ENCODE assay signal across 21 cellular contexts in genomic region chr20:47678536-47678935, GRCh38.
"Had no signal": no experiment of that assay in that cellular context is flagged by ENCODE, and none has a peak within 500 bp of the region (broad histone marks: within the 10 kb centered on the region; RNA-seq: fewer than 3 reads in every experiment).

No MANE protein-coding gene starts in this region.

- FAIRE-seq: colon, endometrium, endothelial cell of umbilical vein had no signal

- H3K27me3 ChIP-seq: adrenal gland, body of pancreas, esophagus squamous epithelium, gastroesophageal sphincter, heart right ventricle had no signal

- H3K36me3 ChIP-seq: adrenal gland, WERI-Rb-1 had no signal

- H3K27me3 Mint-ChIP-seq: activated B cell treated with CpG ODN at 0.5 μM for 24 hours; activated CD8-positive, alpha-beta T cell treated with anti-CD3 and anti-CD28 coated beads for 36 hours; activated naive CD4-positive, alpha-beta T cell treated with anti-CD3 and anti-CD28 coated beads, Interleukin-2, amount 10 ng/mL, durations not matched to agents 7 days and 5 days; activated T-cell treated with anti-CD3 and anti-CD28 coated beads, Interleukin-2, amount 50 U/mL, for 24 hours; T-helper 17 cell had no signal

- H3K4me3 Mint-ChIP-seq: activated B cell treated with CpG ODN at 0.5 μM for 24 hours; activated CD8-positive, alpha-beta T cell treated with anti-CD3 and anti-CD28 coated beads for 36 hours; activated naive CD4-positive, alpha-beta T cell treated with anti-CD3 and anti-CD28 coated beads, Interleukin-2, amount 10 ng/mL, durations not matched to agents 7 days and 5 days; activated T-cell treated with anti-CD3 and anti-CD28 coated beads, Interleukin-2, amount 50 U/mL, for 24 hours; activated T-cell treated with anti-CD3 and anti-CD28 coated beads, Interleukin-2, amount 50 U/mL, for 72 hours; T-helper 17 cell had no signal

- H3K4me1 ChIP-seq: adrenal gland, body of pancreas had no signal

- H3K4me1 Mint-ChIP-seq: activated B cell treated with CpG ODN at 0.5 μM for 24 hours; activated naive CD4-positive, alpha-beta T cell treated with anti-CD3 and anti-CD28 coated beads, Interleukin-2, amount 10 ng/mL, durations not matched to agents 7 days and 5 days had no signal

- ATAC-seq: gastroesophageal sphincter had no signal

- H3K36me3 Mint-ChIP-seq: activated naive CD4-positive, alpha-beta T cell treated with anti-CD3 and anti-CD28 coated beads, Interleukin-2, amount 10 ng/mL, durations not matched to agents 7 days and 5 days; activated naive CD4-positive, alpha-beta T cell treated with anti-CD3 and anti-CD28 coated beads, Interleukin-2, amount 50 U/mL, for 72 hours had no signal

- H3K4me3 ChIP-seq: adrenal gland, body of pancreas, esophagus squamous epithelium, gastroesophageal sphincter, heart right ventricle had no signal

- H3K27ac Mint-ChIP-seq: activated B cell treated with CpG ODN at 0.5 μM for 24 hours; activated CD8-positive, alpha-beta T cell treated with anti-CD3 and anti-CD28 coated beads for 36 hours; activated naive CD4-positive, alpha-beta T cell treated with anti-CD3 and anti-CD28 coated beads, Interleukin-2, amount 10 ng/mL, durations not matched to agents 7 days and 5 days; activated naive CD4-positive, alpha-beta T cell treated with anti-CD3 and anti-CD28 coated beads, Interleukin-2, amount 50 U/mL, for 72 hours; activated T-cell treated with anti-CD3 and anti-CD28 coated beads, Interleukin-2, amount 50 U/mL, for 72 hours had no signal

- DNase-seq: activated gamma-delta T cell, aorta, cortex of kidney, esophagus squamous epithelium, foreskin melanocyte had no signal

- H3K9me3 Mint-ChIP-seq: activated B cell treated with CpG ODN at 0.5 μM for 24 hours; activated CD8-positive, alpha-beta T cell treated with anti-CD3 and anti-CD28 coated beads for 36 hours; activated naive CD4-positive, alpha-beta T cell treated with anti-CD3 and anti-CD28 coated beads, Interleukin-2, amount 10 ng/mL, durations not matched to agents 7 days and 5 days; activated naive CD4-positive, alpha-beta T cell treated with anti-CD3 and anti-CD28 coated beads, Interleukin-2, amount 50 U/mL, for 72 hours; activated T-cell treated with anti-CD3 and anti-CD28 coated beads, Interleukin-2, amount 50 U/mL, for 24 hours; activated T-cell treated with anti-CD3 and anti-CD28 coated beads, Interleukin-2, amount 50 U/mL, for 72 hours had no signal

- H3K27ac ChIP-seq: adrenal gland, body of pancreas, epithelial cell of prostate, esophagus squamous epithelium, gastroesophageal sphincter, heart right ventricle, WERI-Rb-1 had no signal

- H3K9me3 ChIP-seq: adrenal gland, body of pancreas, esophagus squamous epithelium, gastroesophageal sphincter had no signal
